Comparison of ENCODE assay signal across 8 cellular contexts in genomic region chr17:81487487-81488275, GRCh38. TPM values are rescaled to one million over a fixed set of nuclear protein-coding genes. Genes with fewer than 3 reads are reported as not detected.
DNase-seq lines count a peak whose midpoint lies in the region; ATAC-seq and TF ChIP-seq lines count a peak whose summit lies in the region.

No MANE protein-coding gene starts in this region.

- TF ChIP-seq CTCF in GM12875 (IDR thresholded peaks at IDR 0.05; ENCODE audit: borderline replicate concordance, insufficient read depth, low read depth, low read length) (no peak), omental fat pad (IDR thresholded peaks at IDR 0.05) (no peak)

- WGBS in HUES64, result 17% methylated on average over 87 of the region's 87 CpGs
- WGBS in thymus, result 8% methylated on average over 87 of the region's 87 CpGs

- no peaks in the 10 kb centered on the region for H3K9me3 ChIP-seq in HUES64 (ENCODE audit: insufficient read depth, low read depth, low read length)
- H3K9me3 ChIP-seq in thymus (ENCODE audit: control insufficient read depth), result no peaks in the 10 kb centered on the region

- H3K36me3 ChIP-seq in HUES64 (ENCODE audit: insufficient read depth, low read length) (no peaks in the 10 kb centered on the region), thymus (ENCODE audit: control insufficient read depth, insufficient read depth) (no peaks in the 10 kb centered on the region)

- H3K27me3 ChIP-seq in HUES64 (ENCODE audit: insufficient read depth, low read length), result peaks cover 54% of the 10 kb centered on the region
- no peaks in the 10 kb centered on the region for H3K27me3 ChIP-seq in thymus (ENCODE audit: control insufficient read depth, insufficient read depth)

- ATAC-seq in omental fat pad (ENCODE audit: low FRiP score) (peak; percentile 51), GM18517 (IDR thresholded peaks at IDR 0.05; ENCODE audit: unreplicated experiment) (no peak)

- H3K4me3 ChIP-seq in GM12875 (ENCODE audit: low read depth, low read length), result peak overlapping the region; percentile 60
- H3K4me3 ChIP-seq in HUES64 (ENCODE audit: low read length), result peak overlapping the region; percentile 55
- H3K4me3 ChIP-seq in thymus (ENCODE audit: low read length), result peak overlapping the region; percentile 77

- H3K9ac ChIP-seq in HUES64 (ENCODE audit: low read depth, low read length), result peak overlapping the region; percentile 71

- intact Hi-C loops in head of caudate nucleus (cut with DNase I), result loop anchor here (5.0 kb wide), 1 partner anchor 235 kb away; no protein-coding TSS in a partner anchor

- H3K27ac ChIP-seq in HUES64 (ENCODE audit: low read depth, low read length), result no peak overlapping the region
- H3K27ac ChIP-seq in thymus (ENCODE audit: low read depth), result peak overlapping the region; percentile 93

- peaks cover 20% of the 10 kb centered on the region for H3K4me1 ChIP-seq in HUES64 (ENCODE audit: insufficient read depth, low read length)
- peaks cover 26% of the 10 kb centered on the region for H3K4me1 ChIP-seq in thymus (ENCODE audit: control insufficient read depth, insufficient read depth, low read length)

- DNase-seq in RPMI8226 (peak; percentile 85), head of caudate nucleus (peak in 41 of 42 donors; percentile 37 to 92 (median 82)), omental fat pad (ENCODE audit: low spot score) (no peak)
- peak; percentile 85 for DNase-seq in activated naive CD4-positive, alpha-beta T cell treated with anti-CD3 and anti-CD28 coated beads, Interleukin-2, amount 50 U/mL, for 16 hours

RNA-seq across cellular contexts. Expression of gene ACTG1, which starts 24.9 kb away (rescaled TPM):
- polyA plus RNA-seq in HUES64 (2013, experiment 1 of 2), result 2,066 TPM
- polyA plus RNA-seq in HUES64 (2013, experiment 2 of 2), result 2,328 TPM
- 1,000 to 10,000 TPM; 1,930 to 4,437 (median 3,125) TPM for total RNA-seq in omental fat pad
- 2,739 TPM for polyA plus RNA-seq in thymus

RNA-seq across cellular contexts. Expression of gene FSCN2, which starts 40.5 kb away (rescaled TPM):
- not detected for polyA plus RNA-seq in HUES64 (2013, experiment 1 of 2)
- not detected for polyA plus RNA-seq in HUES64 (2013, experiment 2 of 2)
- under 1 TPM in 3 of 4 donors, not detected in 1; 0.31 to 0.95 (median 0.36) TPM for total RNA-seq in omental fat pad
- polyA plus RNA-seq in thymus, result 0.87 TPM
